Comparison of ENCODE assay signal across 13 cellular contexts in the genomic region with DNA sequence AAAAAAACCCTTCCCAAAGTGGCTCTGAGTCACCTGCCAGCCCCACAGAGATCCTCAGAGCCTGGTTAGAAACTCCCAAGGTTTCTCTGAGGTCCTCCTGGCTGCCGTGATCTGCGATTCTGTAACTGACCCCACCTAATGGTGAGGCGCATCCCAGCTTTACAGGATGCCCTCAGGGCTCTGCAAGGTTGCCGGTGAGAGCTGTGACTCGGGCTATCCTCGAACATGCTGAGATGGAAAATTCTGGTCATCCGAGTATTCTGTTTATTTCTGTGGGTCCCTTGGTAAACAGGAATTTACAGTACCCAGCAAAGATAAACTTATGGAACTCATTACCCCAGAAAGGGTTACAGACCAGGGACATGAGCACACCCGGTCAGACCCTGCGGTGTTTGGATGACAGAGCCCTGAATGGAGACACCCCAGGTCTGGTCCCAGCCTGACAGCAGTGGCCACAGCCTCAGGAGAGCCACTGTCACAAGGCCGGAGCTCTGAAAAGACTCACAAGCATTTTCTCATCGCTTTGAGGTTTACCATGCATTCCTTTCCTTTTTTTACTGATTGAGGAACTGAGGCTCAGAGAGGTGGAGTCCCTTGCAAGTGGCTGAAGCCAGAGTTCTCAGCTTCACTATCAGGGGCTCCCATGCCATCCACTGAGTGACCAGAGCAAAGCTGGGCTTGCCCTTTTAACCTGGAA. TPM values are rescaled to one million over a fixed set of nuclear protein-coding genes. Genes with fewer than 3 reads are reported as not detected.
A peak's percentile ranks its signal among the peaks of the same experiment; 100 is the strongest.
DNase-seq lines count a peak whose midpoint lies in the region; ATAC-seq, FAIRE-seq and TF ChIP-seq lines count a peak whose summit lies in the region.
"Had no signal": no experiment of that assay in that cellular context is flagged by ENCODE, and none has a peak within 500 bp of the region (broad histone marks: within the 10 kb centered on the region; RNA-seq: fewer than 3 reads in every experiment).

No MANE protein-coding gene starts in this region.

- no peak for TF ChIP-seq POLR2A in A549 (IDR thresholded peaks at IDR 0.05; ENCODE audit: low read length)

- no peaks in the 10 kb centered on the region for H3K9me2 ChIP-seq in PC-9 (ENCODE audit: insufficient read depth)

- peaks cover 3% of the 10 kb centered on the region; the same call in 1 of the 3 replicates for H3K9me3 ChIP-seq in A549
- H3K9me3 ChIP-seq in PC-9 (ENCODE audit: insufficient read depth, low read depth): no peaks in the 10 kb centered on the region
- H3K9me3 ChIP-seq: esophagus muscularis mucosa, psoas muscle had no signal

- POLR2A ChIA-PET in A549 (lab: Yijun Ruan, JAX): interaction anchor here (0.8 to 1.3 kb wide), 2 partner anchors 11 to 12 kb away, joined by 5 to 7 read pairs; no protein-coding TSS in a partner anchor
- POLR2A ChIA-PET in PC-9 (lab: Charles Lee; ENCODE audit: unreplicated experiment): no interaction called here

- H3K27me3 ChIP-seq in PC-9 (ENCODE audit: insufficient read depth, low read depth): no peaks in the 10 kb centered on the region

- CTCF ChIA-PET in A549 (lab: Yijun Ruan, JAX) (interaction anchor here (0.7 to 2.6 kb wide), 7 partner anchors 9 to 714 kb away, joined by 3 to 15 read pairs (median 5); no protein-coding TSS in a partner anchor), PC-9 (lab: Charles Lee) (interaction anchor here (0.5 kb wide), 1 partner anchor 15 kb away, joined by 7 read pairs; no protein-coding TSS in a partner anchor)

- H3K36me3 ChIP-seq in PC-9 (ENCODE audit: low read depth): no peaks in the 10 kb centered on the region
- H3K36me3 ChIP-seq: esophagus muscularis mucosa had no signal

- FAIRE-seq in A549 (lab: Jason Lieb, UNC): peak; percentile 36
- FAIRE-seq in G401.6 (lab: Jason Lieb, UNC): peak; percentile 75
- FAIRE-seq: HTR-8/SVneo, TTC549 had no signal

- 3% methylated on average over 9 of the region's 11 CpGs for WGBS in A549 (ENCODE audit: missing lambda C conversion rate)

- intact Hi-C loops in PC-9 (cut with micrococcal nuclease; ENCODE audit: unreplicated experiment): loop anchor here (1.0 kb wide), 1 partner anchor 28 kb away; no protein-coding TSS in a partner anchor

- H3K4me1 ChIP-seq in A549 (peaks cover 76% of the 10 kb centered on the region), PC-9 (replicated peaks; ENCODE audit: insufficient read depth) (peaks cover 68% of the 10 kb centered on the region)
- H3K4me1 ChIP-seq: esophagus muscularis mucosa, psoas muscle had no signal

- no peaks in the 10 kb centered on the region for H3K79me2 ChIP-seq in PC-9 (ENCODE audit: low read depth)

- H3K4me2 ChIP-seq in A549 (peak overlapping the region; percentile 43), PC-9 (peak overlapping the region; percentile 50)

- TF ChIP-seq EP300 in A549 (IDR thresholded peaks at IDR 0.05): peak; percentile 57 to 59; a peak in 2 of 5 replicates

- TF ChIP-seq CTCF in A549 (IDR thresholded peaks at IDR 0.05): no peak
- TF ChIP-seq CTCF in PC-9 (conservative IDR thresholded peaks at IDR 0.05): no peak; the same call in 1 of the 2 replicates
- no peak for TF ChIP-seq CTCF in epithelial cell of esophagus (IDR thresholded peaks at IDR 0.05; ENCODE audit: insufficient read depth, low read depth, low read length, missing control alignments)

- no peaks in the 10 kb centered on the region for H4K20me1 ChIP-seq in PC-9 (ENCODE audit: insufficient read depth)

- TF ChIP-seq RAD21 in A549 (conservative IDR thresholded peaks at IDR 0.05 in 1 of 2, IDR thresholded peaks at IDR 0.05 in 1 of 2): 0 out of 5 replicates have a peak, but pooled peaks have one; percentile 12 to 17

- peak overlapping the region; percentile 95 to 100 for H3K27ac ChIP-seq in A549
- H3K27ac ChIP-seq in PC-9: peak overlapping the region; percentile 89
- H3K27ac ChIP-seq: esophagus muscularis mucosa, psoas muscle had no signal

- DNase-seq in A549 (ENCODE audit: low read depth in 1 of 2, low spot score in 1 of 2) (peak; percentile 85 to 94), PC-9 (peak; percentile 71 to 94), epithelial cell of esophagus (ENCODE audit: low read depth) (peak; percentile 52), NCI-H226 (no peak), DMS53 (lab: John Stamatoyannopoulos, UW) (no peak), COR-L47 (lab: John Stamatoyannopoulos, UW) (no peak)
- DNase-seq: left cardiac atrium, psoas muscle had no signal

- no peak overlapping the region for H3K4me3 ChIP-seq in A549
- H3K4me3 ChIP-seq in PC-9: no peak overlapping the region
- H3K4me3 ChIP-seq in epithelial cell of esophagus (ENCODE audit: low read length): no peak overlapping the region
- H3K4me3 ChIP-seq: esophagus muscularis mucosa, psoas muscle had no signal

- H2AFZ ChIP-seq in PC-9: no peak overlapping the region

- peaks cover 52% of the 10 kb centered on the region for H3F3A ChIP-seq in PC-9 (ENCODE audit: insufficient read depth, low read depth)

- BruUV-seq in PC-9 (replicated peaks; lab: Mats Ljungman, UMichigan): no TSS peak

- peak; percentile 81 for ATAC-seq in A549
- no peak for ATAC-seq in GM18858 (IDR thresholded peaks at IDR 0.05; ENCODE audit: unreplicated experiment)
- ATAC-seq: left cardiac atrium, psoas muscle had no signal

TF ChIP-seq in A549, 52 proteins besides CTCF, POLR2A, EP300 and RAD21:
- TF ChIP-seq POLR2AphosphoS2 (conservative IDR thresholded peaks at IDR 0.05; ENCODE audit: low read length): no peak
- peak; percentile 36; the same call in 1 of the 2 replicates for TF ChIP-seq EHF (CRISPR knock-in tag; IDR thresholded peaks at IDR 0.05)
- TF ChIP-seq, protein P1, sequence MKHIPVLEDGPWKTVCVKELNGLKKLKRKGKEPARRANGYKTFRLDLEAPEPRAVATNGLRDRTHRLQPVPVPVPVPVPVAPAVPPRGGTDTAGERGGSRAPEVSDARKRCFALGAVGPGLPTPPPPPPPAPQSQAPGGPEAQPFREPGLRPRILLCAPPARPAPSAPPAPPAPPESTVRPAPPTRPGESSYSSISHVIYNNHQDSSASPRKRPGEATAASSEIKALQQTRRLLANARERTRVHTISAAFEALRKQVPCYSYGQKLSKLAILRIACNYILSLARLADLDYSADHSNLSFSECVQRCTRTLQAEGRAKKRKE (CRISPR knock-in tag; IDR thresholded peaks at IDR 0.05; ENCODE audit: low read depth): peak; percentile 10; the same call in 1 of the 2 replicates
- peak; percentile 17; the same call in 1 of the 2 replicates for TF ChIP-seq FOSL2 (IDR thresholded peaks at IDR 0.05)
- peak; percentile 87 for TF ChIP-seq FOSL2 (CRISPR knock-in tag; IDR thresholded peaks at IDR 0.05)
- TF ChIP-seq, protein P2, sequence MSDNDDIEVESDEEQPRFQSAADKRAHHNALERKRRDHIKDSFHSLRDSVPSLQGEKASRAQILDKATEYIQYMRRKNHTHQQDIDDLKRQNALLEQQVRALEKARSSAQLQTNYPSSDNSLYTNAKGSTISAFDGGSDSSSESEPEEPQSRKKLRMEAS (IDR thresholded peaks at IDR 0.05): peak; percentile 56; the same call in 1 of the 2 replicates
- TF ChIP-seq GATA3 (IDR thresholded peaks at IDR 0.05; ENCODE audit: borderline replicate concordance): 0 out of 2 replicates have a peak, but pooled peaks have one; percentile 45
- no peak for TF ChIP-seq RNF2 (IDR thresholded peaks at IDR 0.05; ENCODE audit: borderline replicate concordance, low read depth)
- TF ChIP-seq, protein P3, sequence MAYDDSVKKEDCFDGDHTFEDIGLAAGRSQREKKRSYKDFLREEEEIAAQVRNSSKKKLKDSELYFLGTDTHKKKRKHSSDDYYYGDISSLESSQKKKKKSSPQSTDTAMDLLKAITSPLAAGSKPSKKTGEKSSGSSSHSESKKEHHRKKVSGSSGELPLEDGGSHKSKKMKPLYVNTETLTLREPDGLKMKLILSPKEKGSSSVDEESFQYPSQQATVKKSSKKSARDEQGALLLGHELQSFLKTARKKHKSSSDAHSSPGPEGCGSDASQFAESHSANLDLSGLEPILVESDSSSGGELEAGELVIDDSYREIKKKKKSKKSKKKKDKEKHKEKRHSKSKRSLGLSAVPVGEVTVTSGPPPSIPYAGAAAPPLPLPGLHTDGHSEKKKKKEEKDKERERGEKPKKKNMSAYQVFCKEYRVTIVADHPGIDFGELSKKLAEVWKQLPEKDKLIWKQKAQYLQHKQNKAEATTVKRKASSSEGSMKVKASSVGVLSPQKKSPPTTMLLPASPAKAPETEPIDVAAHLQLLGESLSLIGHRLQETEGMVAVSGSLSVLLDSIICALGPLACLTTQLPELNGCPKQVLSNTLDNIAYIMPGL (CRISPR knock-in tag; IDR thresholded peaks at IDR 0.05; ENCODE audit: borderline replicate concordance): no peak
- peak; percentile 28 for TF ChIP-seq CHD2 (IDR thresholded peaks at IDR 0.05; ENCODE audit: low read length, partially characterized antibody)
- no peak; the same call in 1 of the 2 replicates for TF ChIP-seq FOXS1 (CRISPR knock-in tag; IDR thresholded peaks at IDR 0.05)
- peak in 1 of 2 experiments; percentile 57; a peak in 1 of 5 replicates for TF ChIP-seq JUN (IDR thresholded peaks at IDR 0.05)
- peak; percentile 82 for TF ChIP-seq MAFK (IDR thresholded peaks at IDR 0.05; ENCODE audit: partially characterized antibody)
- peak; percentile 44; the same call in 1 of the 2 replicates for TF ChIP-seq HOXB13 (CRISPR knock-in tag; IDR thresholded peaks at IDR 0.05; ENCODE audit: low read depth)
- TF ChIP-seq HOXA7 (CRISPR knock-in tag; IDR thresholded peaks at IDR 0.05): 0 out of 2 replicates have a peak, but pooled peaks have one; percentile 26

RNA-seq across cellular contexts. Expression of a gene that starts 22.2 kb away (rescaled TPM):
- polyA plus RNA-seq in A549 (2011; rRNA removed): 54.5 and 64.7 TPM in 2 replicates
- polyA plus RNA-seq in A549 (2012; cell fraction: cytosol; rRNA removed): 53.0 and 70.6 TPM in 2 replicates
- 279 and 384 TPM in 2 replicates for polyA plus RNA-seq in A549 (2012; cell fraction: nucleus; rRNA removed)
- 40.7 to 49.3 TPM (median 44.3 TPM) in 3 replicates for polyA plus RNA-seq in A549 (2017; fragmentation: RNase III; extraction: RNeasy Plus Mini Kit Qiagen cat#74134 plus additional on column Dnase treatment)
- polyA minus RNA-seq in A549 (2011; rRNA and poly(A)+ RNA removed): 62.7 and 126 TPM in 2 replicates
- 17.2 and 17.4 TPM in 2 replicates for total RNA-seq in PC-9 (2021)

RNA-seq across cellular contexts. Expression of a gene that starts 42.3 kb away (rescaled TPM):
- polyA plus RNA-seq in A549 (2011; rRNA removed) (not detected in 2 replicates), A549 (2017; fragmentation: RNase III; extraction: RNeasy Plus Mini Kit Qiagen cat#74134 plus additional on column Dnase treatment) (not detected in 3 replicates)
- polyA plus RNA-seq in A549 (2012; cell fraction: cytosol; rRNA removed): 0.03 and 0.09 TPM in 2 replicates
- 0.47 and 0.49 TPM in 2 replicates for polyA plus RNA-seq in A549 (2012; cell fraction: nucleus; rRNA removed)
- not detected in 2 replicates for polyA minus RNA-seq in A549 (2011; rRNA and poly(A)+ RNA removed)
- not detected in 2 replicates for total RNA-seq in PC-9 (2021)

Comparison
In these comparisons a context has a peak if more than half of its experiments do, and no peak if none do; other contexts are left out.
1. DNase-seq: peak in A549 (2 of 2), PC-9 (2 of 2) and epithelial cell of esophagus (single experiment); none in NCI-H226 (single experiment), DMS53 (single experiment) and COR-L47 (single experiment).